23 cellular contexts compared by ENCODE assay signal in genomic region chr21:41970099-41970391, GRCh38. TPM values are rescaled to one million over a fixed set of nuclear protein-coding genes. Genes with fewer than 3 reads are reported as not detected.
DNase-seq lines count a peak whose midpoint lies in the region; ATAC-seq, FAIRE-seq and TF ChIP-seq lines count a peak whose summit lies in the region.
"Had no signal": no experiment of that assay in that cellular context is flagged by ENCODE, and none has a peak within 500 bp of the region (broad histone marks: within the 10 kb centered on the region; RNA-seq: fewer than 3 reads in every experiment).

No MANE protein-coding gene starts in this region.

- intact Hi-C loops in esophagus muscularis mucosa (cut with DNase I): no loop called here

- peaks cover 9% of the 10 kb centered on the region for H3F3A ChIP-seq in neural progenitor cell (ENCODE audit: low read depth)

- H3K4me1 ChIP-seq in esophagus muscularis mucosa (peaks cover 0 to 6% (median 2%) of the 10 kb centered on the region in 4 donors), neural progenitor cell (peaks cover 11% of the 10 kb centered on the region)
- H3K4me1 ChIP-seq in effector memory CD4-positive, alpha-beta T cell (ENCODE audit: control insufficient read depth, insufficient read depth, low read length, poor library complexity, severe bottlenecking): peaks cover 9% of the 10 kb centered on the region

- no peak for ATAC-seq in activated CD8-positive, alpha-beta memory T cell treated with anti-CD3 and anti-CD28 coated beads, Interleukin-2, amount 10 ng/mL, durations not matched to agents 7 days and 5 days
- ATAC-seq: Right ventricle myocardium inferior had no signal

- H3K4me1 Mint-ChIP-seq in activated CD8-positive, alpha-beta memory T cell treated with anti-CD3 and anti-CD28 coated beads, Interleukin-2, amount 10 ng/mL, durations not matched to agents 7 days and 5 days: peaks cover 2% of the 10 kb centered on the region
- H3K4me1 Mint-ChIP-seq in neural progenitor cell: peaks cover 62% of the 10 kb centered on the region

- H3K79me2 ChIP-seq in neural progenitor cell (ENCODE audit: low read depth): no peaks in the 10 kb centered on the region

- WGBS in esophagus muscularis mucosa: 100% methylated on average over 2 of the region's 5 CpGs

- H3K9me3 ChIP-seq in esophagus muscularis mucosa: no peaks in the 10 kb centered on the region
- no peaks in the 10 kb centered on the region for H3K9me3 ChIP-seq in neural progenitor cell (ENCODE audit: low read depth)
- no peaks in the 10 kb centered on the region for H3K9me3 ChIP-seq in effector memory CD4-positive, alpha-beta T cell (ENCODE audit: control insufficient read depth, low read length)

- TF ChIP-seq EP300 in esophagus muscularis mucosa (IDR thresholded peaks at IDR 0.05): no peak

- CTCF ChIA-PET in activated CD8-positive, alpha-beta memory T cell treated with anti-CD3 and anti-CD28 coated beads, Interleukin-2, amount 10 ng/mL, durations not matched to agents 7 days and 5 days (lab: Charles Lee): no interaction called here
- CTCF ChIA-PET in RWPE1 (lab: Yijun Ruan, JAX): interaction anchor here (1.2 kb wide), 1 partner anchor 138 kb away, joined by 4 read pairs; no protein-coding TSS in a partner anchor

- H3K4me3 Mint-ChIP-seq in activated CD8-positive, alpha-beta memory T cell treated with anti-CD3 and anti-CD28 coated beads, Interleukin-2, amount 10 ng/mL, durations not matched to agents 7 days and 5 days: no peak overlapping the region
- no peak overlapping the region for H3K4me3 Mint-ChIP-seq in neural progenitor cell

- TF ChIP-seq POLR2A in esophagus muscularis mucosa (IDR thresholded peaks at IDR 0.05; ENCODE audit: low read depth): no peak

- H3K4me3 ChIP-seq in esophagus muscularis mucosa: no peak overlapping the region
- H3K4me3 ChIP-seq in neural progenitor cell: no peak overlapping the region
- no peak overlapping the region for H3K4me3 ChIP-seq in effector memory CD4-positive, alpha-beta T cell (ENCODE audit: insufficient read depth, low read depth, low read length, poor library complexity, severe bottlenecking)

- no peak overlapping the region for H3K27ac Mint-ChIP-seq in activated CD8-positive, alpha-beta memory T cell treated with anti-CD3 and anti-CD28 coated beads, Interleukin-2, amount 10 ng/mL, durations not matched to agents 7 days and 5 days
- peak overlapping the region; percentile 63 for H3K27ac Mint-ChIP-seq in neural progenitor cell

- POLR2A ChIA-PET in RWPE1 (lab: Yijun Ruan, JAX; ENCODE audit: low non-redundant PET): no interaction called here

- no peaks in the 10 kb centered on the region for H3K36me3 Mint-ChIP-seq in activated CD8-positive, alpha-beta memory T cell treated with anti-CD3 and anti-CD28 coated beads, Interleukin-2, amount 10 ng/mL, durations not matched to agents 7 days and 5 days
- no peaks in the 10 kb centered on the region for H3K36me3 Mint-ChIP-seq in neural progenitor cell

- peak; percentile 48 for FAIRE-seq in urothelium cell line (lab: Jason Lieb, UNC)
- FAIRE-seq: GM12891, RCC 7860 had no signal

- DNase-seq in activated CD8-positive, alpha-beta memory T cell treated with anti-CD3 and anti-CD28 coated beads, Interleukin-2, amount 10 ng/mL, durations not matched to agents 7 days and 5 days: peak; percentile 28
- DNase-seq in activated CD8-positive, alpha-beta memory T cell treated with anti-CD3 and anti-CD28 coated beads, Interleukin-2, amount 50 U/mL, for 4 hours: no peak
- DNase-seq in esophagus muscularis mucosa (ENCODE audit: extremely low spot score): peak; percentile 74
- no peak for DNase-seq in neural progenitor cell (ENCODE audit: low spot score)
- no peak for DNase-seq in urothelium cell line (ENCODE audit: low spot score)
- DNase-seq in NCI-H1092 treated with DMSO at 0.1 percent for 48 hours (lab: John Stamatoyannopoulos, UW): no peak
- DNase-seq in effector memory CD4-positive, alpha-beta T cell: no peak
- no peak for DNase-seq in RWPE1 (ENCODE audit: low spot score)
- DNase-seq: Calu3, DMS79 treated with DMSO at 0.1 percent for 48 hours, GF-D8, GOT3, HCEC 1CT, KBM-7, MV-4-11, NCI-H1105 treated with DMSO at 0.1 percent for 48 hours, NCI-H2029, NCI-H446, NCI-H524 treated with DMSO at 0.1 percent for 48 hours, NCI-H774 had no signal

- H3K36me3 ChIP-seq in esophagus muscularis mucosa: no peaks in the 10 kb centered on the region
- H3K36me3 ChIP-seq in neural progenitor cell: no peaks in the 10 kb centered on the region
- H3K36me3 ChIP-seq in effector memory CD4-positive, alpha-beta T cell (ENCODE audit: control insufficient read depth, insufficient read depth, low read length): no peaks in the 10 kb centered on the region

- no peak overlapping the region for H3K4me2 ChIP-seq in neural progenitor cell

- H3K27me3 ChIP-seq in esophagus muscularis mucosa: no peaks in the 10 kb centered on the region
- H3K27me3 ChIP-seq in neural progenitor cell: no peaks in the 10 kb centered on the region
- no peaks in the 10 kb centered on the region for H3K27me3 ChIP-seq in effector memory CD4-positive, alpha-beta T cell (replicated peaks; ENCODE audit: control insufficient read depth, insufficient read depth, low read length, poor library complexity, severe bottlenecking)

- H3K9ac ChIP-seq in neural progenitor cell: no peak overlapping the region

- peaks cover 2% of the 10 kb centered on the region for H3K27me3 Mint-ChIP-seq in activated CD8-positive, alpha-beta memory T cell treated with anti-CD3 and anti-CD28 coated beads, Interleukin-2, amount 10 ng/mL, durations not matched to agents 7 days and 5 days
- H3K27me3 Mint-ChIP-seq in neural progenitor cell (ENCODE audit: insufficient read depth, low read depth): peaks cover 11% of the 10 kb centered on the region

- H3K27ac ChIP-seq in esophagus muscularis mucosa (replicated peaks in 1 of 4): no peak overlapping the region
- H3K27ac ChIP-seq in neural progenitor cell: no peak overlapping the region
- H3K27ac ChIP-seq in effector memory CD4-positive, alpha-beta T cell (ENCODE audit: insufficient read depth, low read length, poor library complexity, severe bottlenecking): no peak overlapping the region
- no peak overlapping the region for H3K27ac ChIP-seq in RWPE1

- H3K9me3 Mint-ChIP-seq in activated CD8-positive, alpha-beta memory T cell treated with anti-CD3 and anti-CD28 coated beads, Interleukin-2, amount 10 ng/mL, durations not matched to agents 7 days and 5 days (ENCODE audit: low read depth): no peaks in the 10 kb centered on the region
- peaks cover 7% of the 10 kb centered on the region for H3K9me3 Mint-ChIP-seq in neural progenitor cell

- TF ChIP-seq CTCF in esophagus muscularis mucosa (IDR thresholded peaks at IDR 0.05): no peak
- no peak for TF ChIP-seq CTCF in neural progenitor cell (IDR thresholded peaks at IDR 0.05)
- TF ChIP-seq CTCF in RWPE1 (conservative IDR thresholded peaks at IDR 0.05; ENCODE audit: low read depth): no peak

- no peaks in the 10 kb centered on the region for H4K20me1 ChIP-seq in neural progenitor cell (ENCODE audit: low read depth)

- H2AFZ ChIP-seq in neural progenitor cell (replicated peaks): no peak overlapping the region

RNA-seq across cellular contexts. Expression of gene C2CD2, which starts 16.2 kb away (rescaled TPM):
- 10 to 100 TPM in 1 of 2 experiments, 1 to 10 TPM in 1; 6.4 to 10.7 TPM for total RNA-seq in activated CD8-positive, alpha-beta memory T cell treated with anti-CD3 and anti-CD28 coated beads, Interleukin-2, amount 10 ng/mL, durations not matched to agents 7 days and 5 days
- total RNA-seq in esophagus muscularis mucosa (10 to 100 TPM; 11.6 to 25.3 (median 18.9) TPM), neural progenitor cell (ENCODE audit: low replicate concordance) (15.3 and 19.6 TPM in 2 replicates)

RNA-seq across cellular contexts. Expression of gene ZBTB21, which starts 40.1 kb away (rescaled TPM):
- total RNA-seq in activated CD8-positive, alpha-beta memory T cell treated with anti-CD3 and anti-CD28 coated beads, Interleukin-2, amount 10 ng/mL, durations not matched to agents 7 days and 5 days: 10 to 100 TPM; 14.2 to 16.3 TPM
- total RNA-seq in esophagus muscularis mucosa (10 to 100 TPM in 1 of 4 donors, 1 to 10 TPM in 3; 5.9 to 15.1 (median 9.2) TPM), neural progenitor cell (ENCODE audit: low replicate concordance) (24.2 and 25.3 TPM in 2 replicates)

Comparison
In these comparisons a context has a peak if more than half of its experiments do, and no peak if none do; other contexts are left out.
1. DNase-seq: peak in activated CD8-positive, alpha-beta memory T cell treated with anti-CD3 and anti-CD28 coated beads, Interleukin-2, amount 10 ng/mL, durations not matched to agents 7 days and 5 days (single experiment) and esophagus muscularis mucosa (single experiment); none in activated CD8-positive, alpha-beta memory T cell treated with anti-CD3 and anti-CD28 coated beads, Interleukin-2, amount 50 U/mL, for 4 hours (single experiment), neural progenitor cell (single experiment), urothelium cell line (single experiment), NCI-H1092 treated with DMSO at 0.1 percent for 48 hours (single experiment), effector memory CD4-positive, alpha-beta T cell (0 of 3) and RWPE1 (single experiment).